In the genomic region with DNA sequence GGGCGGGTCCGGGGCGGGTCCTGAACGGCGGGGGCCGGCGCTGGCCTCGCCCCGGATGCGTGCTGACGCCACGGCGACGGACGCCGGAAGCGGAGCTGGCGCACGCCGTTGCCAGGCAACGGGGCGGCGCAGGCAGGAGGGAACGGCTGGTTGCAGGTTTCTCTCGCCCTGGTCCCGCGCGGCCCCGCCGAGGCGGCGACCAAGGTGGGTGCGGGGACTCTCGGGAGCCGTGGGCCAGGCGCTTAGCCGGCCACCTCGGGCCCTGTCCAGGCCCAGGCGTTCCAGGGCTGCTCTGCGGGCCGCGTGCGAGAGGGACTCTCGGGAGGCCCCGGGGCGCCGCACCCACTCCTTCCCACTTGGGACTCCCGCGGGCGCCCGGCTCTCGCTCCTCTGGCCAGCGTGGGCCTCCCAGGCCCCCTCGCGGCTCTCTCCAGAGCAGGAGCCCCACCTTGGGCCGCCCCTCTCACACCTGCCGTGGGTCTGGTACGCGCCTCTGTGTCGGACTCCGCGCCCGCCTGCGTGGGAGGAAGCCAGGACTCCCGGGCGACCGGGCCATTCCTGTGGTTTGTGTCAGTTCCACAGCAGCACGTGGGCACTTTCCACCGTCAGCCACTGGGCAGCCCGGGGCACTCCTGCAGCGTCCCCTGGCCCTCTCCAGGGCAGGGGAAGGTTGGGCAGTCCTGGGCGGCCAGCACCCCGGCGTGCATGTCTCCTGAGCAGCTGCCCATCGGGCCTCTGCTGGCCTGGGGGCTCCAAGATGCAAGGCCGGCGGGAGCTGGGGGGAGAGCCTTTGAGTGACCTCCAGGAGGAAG, we compare ENCODE assay signal across 1 cellular context.
TF ChIP-seq lines count a peak whose summit lies in the region.

Gene CLBA1, plus strand, starts transcription at position 114 of the 812 bp plus-strand sequence. Its CDS starts 644 bp downstream, at position 758.

TF ChIP-seq in K562, 482 proteins besides CTCF, POLR2A, EP300 and RAD21 (continued from another document):
- TF ChIP-seq, protein P1, sequence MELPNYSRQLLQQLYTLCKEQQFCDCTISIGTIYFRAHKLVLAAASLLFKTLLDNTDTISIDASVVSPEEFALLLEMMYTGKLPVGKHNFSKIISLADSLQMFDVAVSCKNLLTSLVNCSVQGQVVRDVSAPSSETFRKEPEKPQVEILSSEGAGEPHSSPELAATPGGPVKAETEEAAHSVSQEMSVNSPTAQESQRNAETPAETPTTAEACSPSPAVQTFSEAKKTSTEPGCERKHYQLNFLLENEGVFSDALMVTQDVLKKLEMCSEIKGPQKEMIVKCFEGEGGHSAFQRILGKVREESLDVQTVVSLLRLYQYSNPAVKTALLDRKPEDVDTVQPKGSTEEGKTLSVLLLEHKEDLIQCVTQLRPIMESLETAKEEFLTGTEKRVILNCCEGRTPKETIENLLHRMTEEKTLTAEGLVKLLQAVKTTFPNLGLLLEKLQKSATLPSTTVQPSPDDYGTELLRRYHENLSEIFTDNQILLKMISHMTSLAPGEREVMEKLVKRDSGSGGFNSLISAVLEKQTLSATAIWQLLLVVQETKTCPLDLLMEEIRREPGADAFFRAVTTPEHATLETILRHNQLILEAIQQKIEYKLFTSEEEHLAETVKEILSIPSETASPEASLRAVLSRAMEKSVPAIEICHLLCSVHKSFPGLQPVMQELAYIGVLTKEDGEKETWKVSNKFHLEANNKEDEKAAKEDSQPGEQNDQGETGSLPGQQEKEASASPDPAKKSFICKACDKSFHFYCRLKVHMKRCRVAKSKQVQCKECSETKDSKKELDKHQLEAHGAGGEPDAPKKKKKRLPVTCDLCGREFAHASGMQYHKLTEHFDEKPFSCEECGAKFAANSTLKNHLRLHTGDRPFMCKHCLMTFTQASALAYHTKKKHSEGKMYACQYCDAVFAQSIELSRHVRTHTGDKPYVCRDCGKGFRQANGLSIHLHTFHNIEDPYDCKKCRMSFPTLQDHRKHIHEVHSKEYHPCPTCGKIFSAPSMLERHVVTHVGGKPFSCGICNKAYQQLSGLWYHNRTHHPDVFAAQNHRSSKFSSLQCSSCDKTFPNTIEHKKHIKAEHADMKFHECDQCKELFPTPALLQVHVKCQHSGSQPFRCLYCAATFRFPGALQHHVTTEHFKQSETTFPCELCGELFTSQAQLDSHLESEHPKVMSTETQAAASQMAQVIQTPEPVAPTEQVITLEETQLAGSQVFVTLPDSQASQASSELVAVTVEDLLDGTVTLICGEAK (IDR thresholded peaks at IDR 0.05), result peak; percentile 68; the same call in 1 of the 2 replicates
- TF ChIP-seq, protein P1 (CRISPR knock-in tag; IDR thresholded peaks at IDR 0.05), result no peak
- TF ChIP-seq, protein P2, sequence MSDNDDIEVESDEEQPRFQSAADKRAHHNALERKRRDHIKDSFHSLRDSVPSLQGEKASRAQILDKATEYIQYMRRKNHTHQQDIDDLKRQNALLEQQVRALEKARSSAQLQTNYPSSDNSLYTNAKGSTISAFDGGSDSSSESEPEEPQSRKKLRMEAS (CRISPR knock-in tag; IDR thresholded peaks at IDR 0.05), result 0 out of 2 replicates have a peak, but pooled peaks have one; percentile 23
- TF ChIP-seq CREB1 (IDR thresholded peaks at IDR 0.05), result peak; percentile 76
- TF ChIP-seq CREB1 (CRISPR knock-in tag; IDR thresholded peaks at IDR 0.05), result peak; percentile 64; the same call in 1 of the 2 replicates
- 0 out of 2 replicates have a peak, but pooled peaks have one; percentile 21 for TF ChIP-seq SP1 (CRISPR knock-in tag; IDR thresholded peaks at IDR 0.05)
- no peak for TF ChIP-seq ZNF830 (CRISPR knock-in tag; IDR thresholded peaks at IDR 0.05)
- TF ChIP-seq, protein P3, sequence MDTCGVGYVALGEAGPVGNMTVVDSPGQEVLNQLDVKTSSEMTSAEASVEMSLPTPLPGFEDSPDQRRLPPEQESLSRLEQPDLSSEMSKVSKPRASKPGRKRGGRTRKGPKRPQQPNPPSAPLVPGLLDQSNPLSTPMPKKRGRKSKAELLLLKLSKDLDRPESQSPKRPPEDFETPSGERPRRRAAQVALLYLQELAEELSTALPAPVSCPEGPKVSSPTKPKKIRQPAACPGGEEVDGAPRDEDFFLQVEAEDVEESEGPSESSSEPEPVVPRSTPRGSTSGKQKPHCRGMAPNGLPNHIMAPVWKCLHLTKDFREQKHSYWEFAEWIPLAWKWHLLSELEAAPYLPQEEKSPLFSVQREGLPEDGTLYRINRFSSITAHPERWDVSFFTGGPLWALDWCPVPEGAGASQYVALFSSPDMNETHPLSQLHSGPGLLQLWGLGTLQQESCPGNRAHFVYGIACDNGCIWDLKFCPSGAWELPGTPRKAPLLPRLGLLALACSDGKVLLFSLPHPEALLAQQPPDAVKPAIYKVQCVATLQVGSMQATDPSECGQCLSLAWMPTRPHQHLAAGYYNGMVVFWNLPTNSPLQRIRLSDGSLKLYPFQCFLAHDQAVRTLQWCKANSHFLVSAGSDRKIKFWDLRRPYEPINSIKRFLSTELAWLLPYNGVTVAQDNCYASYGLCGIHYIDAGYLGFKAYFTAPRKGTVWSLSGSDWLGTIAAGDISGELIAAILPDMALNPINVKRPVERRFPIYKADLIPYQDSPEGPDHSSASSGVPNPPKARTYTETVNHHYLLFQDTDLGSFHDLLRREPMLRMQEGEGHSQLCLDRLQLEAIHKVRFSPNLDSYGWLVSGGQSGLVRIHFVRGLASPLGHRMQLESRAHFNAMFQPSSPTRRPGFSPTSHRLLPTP (IDR thresholded peaks at IDR 0.05; ENCODE audit: borderline replicate concordance, extremely low read depth, insufficient read length), result no peak
- TF ChIP-seq E2F6 (IDR thresholded peaks at IDR 0.05; ENCODE audit: borderline replicate concordance in 1 of 2, extremely low read depth in 1 of 2, insufficient read depth in 1 of 2, insufficient read length in 1 of 2, low read depth in 1 of 2, low read length in 1 of 2, poor library complexity in 1 of 2, severe bottlenecking in 1 of 2), result peak in 1 of 2 experiments; percentile 66
- TF ChIP-seq HDAC1 (IDR thresholded peaks at IDR 0.05), result peak in 1 of 2 experiments; percentile 85; a peak in 2 of 4 replicates
- peak; percentile 85 for TF ChIP-seq GABPA (tag; conservative IDR thresholded peaks at IDR 0.05; ENCODE audit: low read depth)
- peak; percentile 63 for TF ChIP-seq GABPB1 (CRISPR knock-in tag; IDR thresholded peaks at IDR 0.05)
- 0 out of 2 replicates have a peak, but pooled peaks have one; percentile 38 for TF ChIP-seq RB1 (IDR thresholded peaks at IDR 0.05; ENCODE audit: low read depth)
- 0 out of 2 replicates have a peak, but pooled peaks have one; percentile 13 for TF ChIP-seq ZBTB9 (CRISPR knock-in tag; IDR thresholded peaks at IDR 0.05)
- no peak for TF ChIP-seq SOX6 (IDR thresholded peaks at IDR 0.05)
- TF ChIP-seq RUNX1 (IDR thresholded peaks at IDR 0.05; ENCODE audit: low read depth), result no peak
- TF ChIP-seq LCOR (CRISPR knock-in tag; IDR thresholded peaks at IDR 0.05), result 0 out of 2 replicates have a peak, but pooled peaks have one; percentile 34
- TF ChIP-seq JUNB (CRISPR knock-in tag; conservative IDR thresholded peaks at IDR 0.05), result no peak
- TF ChIP-seq MNT (conservative IDR thresholded peaks at IDR 0.05), result peak; percentile 35 to 71; a peak in 2 of 4 replicates
- TF ChIP-seq STAT5A (IDR thresholded peaks at IDR 0.05; ENCODE audit: borderline replicate concordance, low read length), result no peak
- no peak for TF ChIP-seq HNRNPK (IDR thresholded peaks at IDR 0.05; ENCODE audit: low read depth, low read length, poor library complexity, severe bottlenecking)
- TF ChIP-seq ZFX (CRISPR knock-in tag; IDR thresholded peaks at IDR 0.05), result peak; percentile 49
- TF ChIP-seq ZNF717 (CRISPR knock-in tag; IDR thresholded peaks at IDR 0.05), result no peak
- no peak for TF ChIP-seq SMC3 (conservative IDR thresholded peaks at IDR 0.05; ENCODE audit: insufficient read depth, low read depth, low read length)
- TF ChIP-seq, protein P4, sequence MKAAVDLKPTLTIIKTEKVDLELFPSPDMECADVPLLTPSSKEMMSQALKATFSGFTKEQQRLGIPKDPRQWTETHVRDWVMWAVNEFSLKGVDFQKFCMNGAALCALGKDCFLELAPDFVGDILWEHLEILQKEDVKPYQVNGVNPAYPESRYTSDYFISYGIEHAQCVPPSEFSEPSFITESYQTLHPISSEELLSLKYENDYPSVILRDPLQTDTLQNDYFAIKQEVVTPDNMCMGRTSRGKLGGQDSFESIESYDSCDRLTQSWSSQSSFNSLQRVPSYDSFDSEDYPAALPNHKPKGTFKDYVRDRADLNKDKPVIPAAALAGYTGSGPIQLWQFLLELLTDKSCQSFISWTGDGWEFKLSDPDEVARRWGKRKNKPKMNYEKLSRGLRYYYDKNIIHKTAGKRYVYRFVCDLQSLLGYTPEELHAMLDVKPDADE (conservative IDR thresholded peaks at IDR 0.05; ENCODE audit: control insufficient read depth, low read depth, low read length), result no peak
- 0 out of 2 replicates have a peak, but pooled peaks have one; percentile 53 for TF ChIP-seq MXI1 (IDR thresholded peaks at IDR 0.05; ENCODE audit: low read depth, low read length)
- TF ChIP-seq KDM2B (CRISPR knock-in tag; IDR thresholded peaks at IDR 0.05), result 0 out of 2 replicates have a peak, but pooled peaks have one; percentile 44
- no peak for TF ChIP-seq ATF1 (CRISPR knock-in tag; IDR thresholded peaks at IDR 0.05)
- TF ChIP-seq ATF1 (tag; IDR thresholded peaks at IDR 0.05), result peak; percentile 53
- no peak for TF ChIP-seq ZNF785 (CRISPR knock-in tag; IDR thresholded peaks at IDR 0.05)
- peak; percentile 84 for TF ChIP-seq SAP30 (IDR thresholded peaks at IDR 0.05; ENCODE audit: borderline replicate concordance, insufficient read depth, low read depth, low read length, poor library complexity, severe bottlenecking)
- no peak for TF ChIP-seq ZNF696 (CRISPR knock-in tag; conservative IDR thresholded peaks at IDR 0.05)
- TF ChIP-seq NRF1 (conservative IDR thresholded peaks at IDR 0.05 in 1 of 2, IDR thresholded peaks at IDR 0.05 in 1 of 2), result peak; percentile 40 to 62; a peak in 3 of 4 replicates
- TF ChIP-seq TSC22D4 (tag; IDR thresholded peaks at IDR 0.05), result no peak
- TF ChIP-seq HNRNPLL (IDR thresholded peaks at IDR 0.05; ENCODE audit: low read depth, low read length, poor library complexity, severe bottlenecking), result peak; percentile 57
- no peak for TF ChIP-seq SIRT6 (IDR thresholded peaks at IDR 0.05; ENCODE audit: low read depth, low read length)
- no peak for TF ChIP-seq ZNF445 (CRISPR knock-in tag; IDR thresholded peaks at IDR 0.05; ENCODE audit: low read depth)
